Comparison of ENCODE assay signal across 1 cellular context in the genomic region with DNA sequence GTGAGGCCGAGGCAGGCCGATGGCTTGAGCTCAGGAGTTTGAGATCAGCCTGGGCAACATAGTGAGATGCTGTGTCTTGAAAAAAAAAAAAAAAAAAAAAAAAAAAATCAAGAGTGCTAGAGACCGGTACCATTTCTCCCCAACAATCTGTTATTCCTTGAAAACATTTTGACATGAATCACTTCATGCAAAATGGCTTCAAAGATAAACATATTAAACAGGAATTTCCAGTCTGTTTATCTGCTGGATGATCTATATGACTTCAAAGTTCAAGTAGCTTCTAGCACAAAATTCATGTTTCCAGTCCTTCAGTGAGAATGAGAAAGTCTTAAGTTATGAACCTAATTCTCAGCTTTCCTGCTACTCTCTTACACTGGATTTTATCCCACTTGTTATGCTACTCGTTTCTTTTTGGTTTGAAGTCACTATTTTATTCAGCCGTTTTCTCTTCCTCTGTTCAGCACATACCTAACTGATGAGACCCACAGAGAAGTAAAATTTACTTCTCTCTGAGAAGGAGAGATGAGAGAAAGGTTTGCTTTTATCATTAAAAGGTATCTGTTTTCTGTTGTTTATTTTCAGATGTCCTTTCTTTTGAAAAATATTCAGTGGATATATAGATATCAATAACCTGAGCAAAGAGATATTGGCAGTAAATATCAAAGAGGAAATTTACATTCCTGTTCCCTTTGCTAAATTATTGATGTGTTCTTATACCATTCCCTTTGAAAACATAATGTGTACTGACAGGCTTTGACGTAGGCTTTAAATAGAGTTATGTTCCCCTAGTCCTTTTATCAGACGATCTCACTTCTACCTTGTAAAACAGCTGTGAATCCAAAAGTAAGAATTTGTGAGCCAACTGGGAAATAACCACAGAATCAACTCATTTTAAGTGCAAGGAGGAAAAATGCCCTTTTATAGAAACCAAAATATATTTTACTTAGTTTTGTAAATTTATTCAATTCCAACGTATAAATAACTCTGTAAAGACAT.
TF ChIP-seq lines count a peak whose summit lies in the region.

No MANE protein-coding gene starts in this region.

TF ChIP-seq in GM23338, 12 proteins besides CTCF, POLR2A, EP300 and RAD21:
- TF ChIP-seq, protein P1, sequence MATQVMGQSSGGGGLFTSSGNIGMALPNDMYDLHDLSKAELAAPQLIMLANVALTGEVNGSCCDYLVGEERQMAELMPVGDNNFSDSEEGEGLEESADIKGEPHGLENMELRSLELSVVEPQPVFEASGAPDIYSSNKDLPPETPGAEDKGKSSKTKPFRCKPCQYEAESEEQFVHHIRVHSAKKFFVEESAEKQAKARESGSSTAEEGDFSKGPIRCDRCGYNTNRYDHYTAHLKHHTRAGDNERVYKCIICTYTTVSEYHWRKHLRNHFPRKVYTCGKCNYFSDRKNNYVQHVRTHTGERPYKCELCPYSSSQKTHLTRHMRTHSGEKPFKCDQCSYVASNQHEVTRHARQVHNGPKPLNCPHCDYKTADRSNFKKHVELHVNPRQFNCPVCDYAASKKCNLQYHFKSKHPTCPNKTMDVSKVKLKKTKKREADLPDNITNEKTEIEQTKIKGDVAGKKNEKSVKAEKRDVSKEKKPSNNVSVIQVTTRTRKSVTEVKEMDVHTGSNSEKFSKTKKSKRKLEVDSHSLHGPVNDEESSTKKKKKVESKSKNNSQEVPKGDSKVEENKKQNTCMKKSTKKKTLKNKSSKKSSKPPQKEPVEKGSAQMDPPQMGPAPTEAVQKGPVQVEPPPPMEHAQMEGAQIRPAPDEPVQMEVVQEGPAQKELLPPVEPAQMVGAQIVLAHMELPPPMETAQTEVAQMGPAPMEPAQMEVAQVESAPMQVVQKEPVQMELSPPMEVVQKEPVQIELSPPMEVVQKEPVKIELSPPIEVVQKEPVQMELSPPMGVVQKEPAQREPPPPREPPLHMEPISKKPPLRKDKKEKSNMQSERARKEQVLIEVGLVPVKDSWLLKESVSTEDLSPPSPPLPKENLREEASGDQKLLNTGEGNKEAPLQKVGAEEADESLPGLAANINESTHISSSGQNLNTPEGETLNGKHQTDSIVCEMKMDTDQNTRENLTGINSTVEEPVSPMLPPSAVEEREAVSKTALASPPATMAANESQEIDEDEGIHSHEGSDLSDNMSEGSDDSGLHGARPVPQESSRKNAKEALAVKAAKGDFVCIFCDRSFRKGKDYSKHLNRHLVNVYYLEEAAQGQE (IDR thresholded peaks at IDR 0.05; ENCODE audit: unreplicated experiment), result no peak
- TF ChIP-seq EZH2phosphoT487 (IDR thresholded peaks at IDR 0.05; ENCODE audit: unreplicated experiment) (no peak), ZNF114 (CRISPR knock-in tag; IDR thresholded peaks at IDR 0.05) (no peak), STAT1 (IDR thresholded peaks at IDR 0.05; ENCODE audit: unreplicated experiment) (no peak), EZH2 (IDR thresholded peaks at IDR 0.05; ENCODE audit: low read depth, unreplicated experiment) (no peak)
- TF ChIP-seq, protein P2, sequence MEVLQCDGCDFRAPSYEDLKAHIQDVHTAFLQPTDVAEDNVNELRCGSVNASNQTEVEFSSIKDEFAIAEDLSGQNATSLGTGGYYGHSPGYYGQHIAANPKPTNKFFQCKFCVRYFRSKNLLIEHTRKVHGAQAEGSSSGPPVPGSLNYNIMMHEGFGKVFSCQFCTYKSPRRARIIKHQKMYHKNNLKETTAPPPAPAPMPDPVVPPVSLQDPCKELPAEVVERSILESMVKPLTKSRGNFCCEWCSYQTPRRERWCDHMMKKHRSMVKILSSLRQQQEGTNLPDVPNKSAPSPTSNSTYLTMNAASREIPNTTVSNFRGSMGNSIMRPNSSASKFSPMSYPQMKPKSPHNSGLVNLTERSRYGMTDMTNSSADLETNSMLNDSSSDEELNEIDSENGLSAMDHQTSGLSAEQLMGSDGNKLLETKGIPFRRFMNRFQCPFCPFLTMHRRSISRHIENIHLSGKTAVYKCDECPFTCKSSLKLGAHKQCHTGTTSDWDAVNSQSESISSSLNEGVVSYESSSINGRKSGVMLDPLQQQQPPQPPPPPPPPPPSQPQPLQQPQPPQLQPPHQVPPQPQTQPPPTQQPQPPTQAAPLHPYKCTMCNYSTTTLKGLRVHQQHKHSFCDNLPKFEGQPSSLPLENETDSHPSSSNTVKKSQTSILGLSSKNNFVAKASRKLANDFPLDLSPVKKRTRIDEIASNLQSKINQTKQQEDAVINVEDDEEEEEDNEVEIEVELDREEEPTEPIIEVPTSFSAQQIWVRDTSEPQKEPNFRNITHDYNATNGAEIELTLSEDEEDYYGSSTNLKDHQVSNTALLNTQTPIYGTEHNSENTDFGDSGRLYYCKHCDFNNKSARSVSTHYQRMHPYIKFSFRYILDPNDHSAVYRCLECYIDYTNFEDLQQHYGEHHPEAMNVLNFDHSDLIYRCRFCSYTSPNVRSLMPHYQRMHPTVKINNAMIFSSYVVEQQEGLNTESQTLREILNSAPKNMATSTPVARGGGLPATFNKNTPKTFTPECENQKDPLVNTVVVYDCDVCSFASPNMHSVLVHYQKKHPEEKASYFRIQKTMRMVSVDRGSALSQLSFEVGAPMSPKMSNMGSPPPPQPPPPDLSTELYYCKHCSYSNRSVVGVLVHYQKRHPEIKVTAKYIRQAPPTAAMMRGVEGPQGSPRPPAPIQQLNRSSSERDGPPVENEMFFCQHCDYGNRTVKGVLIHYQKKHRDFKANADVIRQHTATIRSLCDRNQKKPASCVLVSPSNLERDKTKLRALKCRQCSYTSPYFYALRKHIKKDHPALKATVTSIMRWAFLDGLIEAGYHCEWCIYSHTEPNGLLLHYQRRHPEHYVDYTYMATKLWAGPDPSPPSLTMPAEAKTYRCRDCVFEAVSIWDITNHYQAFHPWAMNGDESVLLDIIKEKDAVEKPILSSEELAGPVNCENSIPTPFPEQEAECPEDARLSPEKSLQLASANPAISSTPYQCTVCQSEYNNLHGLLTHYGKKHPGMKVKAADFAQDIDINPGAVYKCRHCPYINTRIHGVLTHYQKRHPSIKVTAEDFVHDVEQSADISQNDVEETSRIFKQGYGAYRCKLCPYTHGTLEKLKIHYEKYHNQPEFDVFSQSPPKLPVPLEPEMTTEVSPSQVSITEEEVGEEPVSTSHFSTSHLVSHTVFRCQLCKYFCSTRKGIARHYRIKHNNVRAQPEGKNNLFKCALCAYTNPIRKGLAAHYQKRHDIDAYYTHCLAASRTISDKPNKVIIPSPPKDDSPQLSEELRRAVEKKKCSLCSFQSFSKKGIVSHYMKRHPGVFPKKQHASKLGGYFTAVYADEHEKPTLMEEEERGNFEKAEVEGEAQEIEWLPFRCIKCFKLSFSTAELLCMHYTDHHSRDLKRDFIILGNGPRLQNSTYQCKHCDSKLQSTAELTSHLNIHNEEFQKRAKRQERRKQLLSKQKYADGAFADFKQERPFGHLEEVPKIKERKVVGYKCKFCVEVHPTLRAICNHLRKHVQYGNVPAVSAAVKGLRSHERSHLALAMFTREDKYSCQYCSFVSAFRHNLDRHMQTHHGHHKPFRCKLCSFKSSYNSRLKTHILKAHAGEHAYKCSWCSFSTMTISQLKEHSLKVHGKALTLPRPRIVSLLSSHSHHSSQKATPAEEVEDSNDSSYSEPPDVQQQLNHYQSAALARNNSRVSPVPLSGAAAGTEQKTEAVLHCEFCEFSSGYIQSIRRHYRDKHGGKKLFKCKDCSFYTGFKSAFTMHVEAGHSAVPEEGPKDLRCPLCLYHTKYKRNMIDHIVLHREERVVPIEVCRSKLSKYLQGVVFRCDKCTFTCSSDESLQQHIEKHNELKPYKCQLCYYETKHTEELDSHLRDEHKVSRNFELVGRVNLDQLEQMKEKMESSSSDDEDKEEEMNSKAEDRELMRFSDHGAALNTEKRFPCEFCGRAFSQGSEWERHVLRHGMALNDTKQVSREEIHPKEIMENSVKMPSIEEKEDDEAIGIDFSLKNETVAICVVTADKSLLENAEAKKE (CRISPR knock-in tag; IDR thresholded peaks at IDR 0.05), result no peak
